Comparison of ENCODE assay signal across 9 cellular contexts in the genomic region with DNA sequence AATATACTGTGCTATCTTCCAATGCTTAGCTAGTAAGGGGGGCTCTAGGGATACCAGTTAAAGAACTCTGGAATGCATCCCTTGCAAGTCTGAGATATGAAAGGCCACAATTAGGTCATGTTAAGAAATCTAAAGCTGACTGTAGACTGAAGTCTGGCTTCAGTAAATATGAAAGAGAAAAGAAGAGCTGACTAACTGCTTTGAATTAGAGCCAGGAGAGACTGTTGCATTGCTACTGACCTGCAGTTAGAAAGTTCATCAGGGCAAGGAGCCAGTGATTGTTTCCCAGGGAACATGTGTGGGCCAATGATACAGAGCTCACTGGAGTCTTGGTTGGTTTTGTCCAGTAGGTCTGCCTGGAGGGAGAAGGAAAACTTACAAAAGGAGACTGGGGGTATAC.
DNase-seq lines count a peak whose midpoint lies in the region; ATAC-seq and TF ChIP-seq lines count a peak whose summit lies in the region.
"Had no signal": no experiment of that assay in that cellular context is flagged by ENCODE, and none has a peak within 500 bp of the region (broad histone marks: within the 10 kb centered on the region; RNA-seq: fewer than 3 reads in every experiment).

No MANE protein-coding gene starts in this region.

- no peaks in the 10 kb centered on the region for H4K20me1 ChIP-seq in smooth muscle cell (ENCODE audit: low read depth)

- no peaks in the 10 kb centered on the region for H3K27me3 ChIP-seq in smooth muscle cell (ENCODE audit: low read depth)
- H3K27me3 ChIP-seq in CD4-positive, alpha-beta T cell (ENCODE audit: control insufficient read depth, insufficient read depth, low read length) = peaks cover 5% of the 10 kb centered on the region

- CTCF ChIA-PET in CD4-positive, alpha-beta T cell (lab: Charles Lee) = no interaction called here

- H3K4me3 ChIP-seq in fibroblast of villous mesenchyme (ENCODE audit: low read depth, low read length) (no peak overlapping the region), smooth muscle cell (no peak overlapping the region)

- POLR2A ChIA-PET in CD4-positive, alpha-beta T cell (lab: Charles Lee) = no interaction called here

- ATAC-seq in CD4-positive, alpha-beta T cell (ENCODE audit: poor library complexity) = no peak

- no peaks in the 10 kb centered on the region for H3K36me3 ChIP-seq in smooth muscle cell (ENCODE audit: low read depth)

- DNase-seq in H4 (ENCODE audit: low spot score) (peak; percentile 83), T1000 (lab: John Stamatoyannopoulos, UW) (peak; percentile 34), fibroblast of villous mesenchyme (ENCODE audit: low read depth) (peak; percentile 89), smooth muscle cell (lab: John Stamatoyannopoulos, UW; ENCODE audit: unreplicated experiment) (no peak), NCI-H187 treated with DMSO at 0.1 percent for 48 hours (lab: John Stamatoyannopoulos, UW) (no peak)
- no peak for DNase-seq in CD4-positive, alpha-beta T cell
- no peak for DNase-seq in effector CD8-positive, alpha-beta T cell (lab: John Stamatoyannopoulos, UW)
- DNase-seq: NCI-H345; stimulated activated CD4-positive, alpha-beta T cell treated with anti-CD3 and anti-CD28 coated beads, Interleukin-15, amount 100 ng/mL, for 24 hours had no signal

- no peak overlapping the region for H2AFZ ChIP-seq in smooth muscle cell (ENCODE audit: low read depth)

- peak overlapping the region; percentile 53 for H3K27ac ChIP-seq in smooth muscle cell (ENCODE audit: low read depth)
- H3K27ac ChIP-seq in CD4-positive, alpha-beta T cell (ENCODE audit: low read depth, low read length) = no peak overlapping the region

- no peak overlapping the region for H3K27ac Mint-ChIP-seq in CD4-positive, alpha-beta T cell

- H3K4me1 Mint-ChIP-seq in CD4-positive, alpha-beta T cell (ENCODE audit: low read depth) = no peaks in the 10 kb centered on the region

- intact Hi-C loops in CD4-positive, alpha-beta T cell (cut with DNase I, micrococcal nuclease) = loop anchor here (5.0 to 10.0 kb wide), 2 partner anchors 1067 to 1275 kb away; no protein-coding TSS in a partner anchor

- peaks cover 22% of the 10 kb centered on the region for H3K27me3 Mint-ChIP-seq in CD4-positive, alpha-beta T cell

- no peak overlapping the region for H3K4me3 Mint-ChIP-seq in CD4-positive, alpha-beta T cell

- peaks cover 21% of the 10 kb centered on the region for H3K4me1 ChIP-seq in smooth muscle cell (ENCODE audit: low read depth)

- no peaks in the 10 kb centered on the region for H3K79me2 ChIP-seq in smooth muscle cell (ENCODE audit: low read depth)

- H3K9me3 ChIP-seq in smooth muscle cell (replicated peaks; ENCODE audit: low read depth) = no peaks in the 10 kb centered on the region
- no peaks in the 10 kb centered on the region for H3K9me3 ChIP-seq in CD4-positive, alpha-beta T cell (ENCODE audit: control insufficient read depth, low read length)

- peaks cover 8% of the 10 kb centered on the region for H3F3A ChIP-seq in smooth muscle cell (ENCODE audit: low read depth)

- no peak overlapping the region for H3K4me2 ChIP-seq in smooth muscle cell

- H3K9me3 Mint-ChIP-seq in CD4-positive, alpha-beta T cell = no peaks in the 10 kb centered on the region

- no peaks in the 10 kb centered on the region for H3K36me3 Mint-ChIP-seq in CD4-positive, alpha-beta T cell (ENCODE audit: low read depth)

- H3K9ac ChIP-seq in smooth muscle cell (ENCODE audit: low read depth) = no peak overlapping the region

- no peak for TF ChIP-seq CTCF in fibroblast of villous mesenchyme (IDR thresholded peaks at IDR 0.05; ENCODE audit: insufficient read depth, low read depth, low read length)
- TF ChIP-seq CTCF in smooth muscle cell (IDR thresholded peaks at IDR 0.05; ENCODE audit: borderline replicate concordance, insufficient read depth, poor library complexity, severe bottlenecking) = no peak
- no peak for TF ChIP-seq CTCF in CD4-positive, alpha-beta T cell (IDR thresholded peaks at IDR 0.05)

Comparison
In these comparisons a context has a peak if more than half of its experiments do, and no peak if none do; other contexts are left out.
1. DNase-seq: peak in H4 (single experiment), T1000 (single experiment) and fibroblast of villous mesenchyme (single experiment); none in smooth muscle cell (single experiment), CD4-positive, alpha-beta T cell (0 of 10), effector CD8-positive, alpha-beta T cell (single experiment) and NCI-H187 treated with DMSO at 0.1 percent for 48 hours (single experiment).